ENCODE assay signal across 6 cellular contexts in genomic region chr9:124835026-124835501, GRCh38. TPM values are rescaled to one million over a fixed set of nuclear protein-coding genes. Genes with fewer than 3 reads are reported as not detected.
DNase-seq lines count a peak whose midpoint lies in the region; ATAC-seq lines count a peak whose summit lies in the region.

No MANE protein-coding gene starts in this region.

- peak overlapping the region; percentile 61 to 66 for H3K4me3 ChIP-seq in stomach smooth muscle (ENCODE audit: low read length in 2 of 2)

- no peaks in the 10 kb centered on the region for H3K9me3 Mint-ChIP-seq in activated naive CD8-positive, alpha-beta T cell treated with anti-CD3 and anti-CD28 coated beads for 36 hours

- no peaks in the 10 kb centered on the region for H3K9me3 ChIP-seq in stomach smooth muscle (ENCODE audit: control insufficient read depth in 2 of 2, low read length in 2 of 2)

- H3K36me3 Mint-ChIP-seq in activated naive CD8-positive, alpha-beta T cell treated with anti-CD3 and anti-CD28 coated beads for 36 hours = no peaks in the 10 kb centered on the region

- ATAC-seq in esophagus mucosa (peak; percentile 20), HG02623 (IDR thresholded peaks at IDR 0.05; ENCODE audit: unreplicated experiment) (no peak)

- peak overlapping the region; percentile 53 to 55 for H3K9ac ChIP-seq in stomach smooth muscle (ENCODE audit: low read length in 2 of 2)

- DNase-seq in NCI-H2227 treated with DMSO at 0.1 percent for 48 hours (lab: John Stamatoyannopoulos, UW) (peak; percentile 68), NOMO-1 (lab: John Stamatoyannopoulos, UW; ENCODE audit: unreplicated experiment in 2 of 2) (no peak)
- DNase-seq in activated naive CD8-positive, alpha-beta T cell treated with anti-CD3 and anti-CD28 coated beads for 36 hours = no peak

- H3K27ac Mint-ChIP-seq in activated naive CD8-positive, alpha-beta T cell treated with anti-CD3 and anti-CD28 coated beads for 36 hours = no peak overlapping the region

- H3K4me1 Mint-ChIP-seq in activated naive CD8-positive, alpha-beta T cell treated with anti-CD3 and anti-CD28 coated beads for 36 hours = no peaks in the 10 kb centered on the region

- no peaks in the 10 kb centered on the region for H3K27me3 ChIP-seq in stomach smooth muscle (ENCODE audit: control insufficient read depth in 1 of 2, insufficient read depth in 2 of 2, low read length in 2 of 2)

- peak overlapping the region; percentile 67 for H3K27ac ChIP-seq in stomach smooth muscle (ENCODE audit: low read length)

- peaks cover 40% of the 10 kb centered on the region for H3K27me3 Mint-ChIP-seq in activated naive CD8-positive, alpha-beta T cell treated with anti-CD3 and anti-CD28 coated beads for 36 hours

- H3K4me1 ChIP-seq in stomach smooth muscle (ENCODE audit: control insufficient read depth, insufficient read depth, low read length) = peaks cover 30% of the 10 kb centered on the region

- no peaks in the 10 kb centered on the region for H3K36me3 ChIP-seq in stomach smooth muscle (ENCODE audit: control insufficient read depth in 2 of 2, insufficient read depth in 2 of 2, low read length in 2 of 2)

- H3K4me3 Mint-ChIP-seq in activated naive CD8-positive, alpha-beta T cell treated with anti-CD3 and anti-CD28 coated beads for 36 hours = no peak overlapping the region

RNA-seq across cellular contexts. Expression of gene WDR38, which starts 18.2 kb away (rescaled TPM):
- total RNA-seq in esophagus mucosa = not detected
- total RNA-seq in activated naive CD8-positive, alpha-beta T cell treated with anti-CD3 and anti-CD28 coated beads for 36 hours = not detected

RNA-seq across cellular contexts. Expression of gene RPL35, which starts 26.7 kb away (rescaled TPM):
- 1,741 TPM for total RNA-seq in esophagus mucosa
- 1,000 to 10,000 TPM; 2,220 to 2,231 TPM for total RNA-seq in activated naive CD8-positive, alpha-beta T cell treated with anti-CD3 and anti-CD28 coated beads for 36 hours

RNA-seq across cellular contexts. Expression of gene ARPC5L, which starts 26.9 kb away (rescaled TPM):
- 59.3 TPM for total RNA-seq in esophagus mucosa
- 100 to 1,000 TPM; 102 to 104 TPM for total RNA-seq in activated naive CD8-positive, alpha-beta T cell treated with anti-CD3 and anti-CD28 coated beads for 36 hours

RNA-seq across cellular contexts. Expression of gene OLFML2A, which starts 58.1 kb away (rescaled TPM):
- total RNA-seq in esophagus mucosa = 12.3 TPM
- not detected for total RNA-seq in activated naive CD8-positive, alpha-beta T cell treated with anti-CD3 and anti-CD28 coated beads for 36 hours
